In the genomic region with DNA sequence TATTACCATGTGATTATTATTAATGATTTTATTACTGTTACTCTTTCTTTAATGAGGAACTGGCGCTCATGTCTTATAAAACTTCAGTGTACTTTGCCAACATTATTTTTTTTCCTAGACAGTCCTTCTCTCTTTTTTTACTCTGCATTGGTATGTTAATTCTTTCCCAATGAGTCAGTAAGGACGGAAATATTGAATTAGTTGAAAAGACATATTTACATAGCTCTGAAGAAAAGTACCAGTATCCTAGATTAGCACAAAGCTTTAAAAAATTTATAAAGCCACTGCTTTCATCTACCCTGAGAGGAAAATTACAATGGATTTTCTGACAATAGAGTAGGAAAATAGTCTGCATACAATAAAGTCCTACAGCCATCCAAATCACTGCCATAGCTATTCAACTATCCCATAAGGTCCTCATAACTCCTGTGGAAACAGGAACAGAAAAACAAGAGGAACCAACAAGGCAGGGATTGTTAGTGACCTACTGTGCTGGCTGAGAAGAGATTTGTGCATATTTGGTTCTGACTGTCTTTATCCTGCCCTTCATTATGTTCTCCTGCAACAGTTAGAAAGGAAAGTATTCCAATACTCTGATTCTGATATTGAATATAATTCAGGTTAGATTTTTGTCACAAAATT, we compare ENCODE assay signal across 17 cellular contexts.
DNase-seq lines count a peak whose midpoint lies in the region; ATAC-seq, FAIRE-seq and TF ChIP-seq lines count a peak whose summit lies in the region.
"Had no signal": no experiment of that assay in that cellular context is flagged by ENCODE, and none has a peak within 500 bp of the region (broad histone marks: within the 10 kb centered on the region; RNA-seq: fewer than 3 reads in every experiment).

No MANE protein-coding gene starts in this region.

- H3K9me3 ChIP-seq in RWPE2 (ENCODE audit: severe bottlenecking) = peaks cover 8% of the 10 kb centered on the region
- no peaks in the 10 kb centered on the region for H3K9me3 ChIP-seq in pancreas
- peaks cover 0 to 5% (median 0%) of the 10 kb centered on the region in 4 donors for H3K9me3 ChIP-seq in sigmoid colon
- H3K9me3 ChIP-seq: gastroesophageal sphincter had no signal

- H3K27me3 ChIP-seq in RWPE2 (ENCODE audit: insufficient read depth, poor library complexity, severe bottlenecking) (no peaks in the 10 kb centered on the region), pancreas (no peaks in the 10 kb centered on the region), sigmoid colon (no peaks in the 10 kb centered on the region)
- H3K27me3 ChIP-seq: gastroesophageal sphincter had no signal

- WGBS in pancreas, 2 donors = 41 to 48% methylated on average over 2 of the region's 2 CpGs
- 62 to 71% methylated on average over 2 of the region's 2 CpGs for WGBS in sigmoid colon, 2 donors

- TF ChIP-seq CTCF in RWPE2 (IDR thresholded peaks at IDR 0.05; ENCODE audit: poor library complexity, severe bottlenecking) (no peak), pancreas (IDR thresholded peaks at IDR 0.05) (no peak), sigmoid colon (IDR thresholded peaks at IDR 0.05) (no peak)

- no peak for TF ChIP-seq POLR2A in sigmoid colon (IDR thresholded peaks at IDR 0.05)

- FAIRE-seq in pancreas (lab: Jason Lieb, UNC) = no peak
- FAIRE-seq: islet of Langerhans, urothelium cell line had no signal

- H3K4me3 ChIP-seq in RWPE2 (ENCODE audit: severe bottlenecking) = no peak overlapping the region
- no peak overlapping the region for H3K4me3 ChIP-seq in pancreas
- H3K4me3 ChIP-seq in sigmoid colon = no peak overlapping the region
- H3K4me3 ChIP-seq: coronary artery, gastroesophageal sphincter had no signal

- peak; percentile 84 for DNase-seq in EH (ENCODE audit: low read depth)
- no peak for DNase-seq in RWPE2 (ENCODE audit: low spot score)
- DNase-seq in fibroblast of gingiva (ENCODE audit: low read depth) = peak; percentile 62
- no peak for DNase-seq in pancreas
- DNase-seq in sigmoid colon = no peak
- DNase-seq in amygdala (lab: John Stamatoyannopoulos, UW) = no peak
- DNase-seq: CD8-positive, alpha-beta T cell; NCI-H2171 treated with DMSO at 0.1 percent for 48 hours; stimulated activated CD4-positive, alpha-beta T cell treated with anti-CD3 and anti-CD28 coated beads, Interleukin-4, amount 100 ng/mL, for 1 hour had no signal

- intact Hi-C loops in pancreas (cut with DNase I) = no loop called here
- intact Hi-C loops in sigmoid colon (cut with DNase I) = no loop called here

- H3K36me3 ChIP-seq in RWPE2 (ENCODE audit: low read depth) (no peaks in the 10 kb centered on the region), pancreas (no peaks in the 10 kb centered on the region), sigmoid colon (no peaks in the 10 kb centered on the region)
- H3K36me3 ChIP-seq: gastroesophageal sphincter had no signal

- TF ChIP-seq EP300 in sigmoid colon (IDR thresholded peaks at IDR 0.05) = no peak

- H3K4me1 ChIP-seq in RWPE2 (ENCODE audit: insufficient read depth, poor library complexity, severe bottlenecking) = peaks cover 36% of the 10 kb centered on the region
- H3K4me1 ChIP-seq in pancreas = peaks cover 0 to 6% (median 0%) of the 10 kb centered on the region in 3 donors
- peaks cover 0 to 4% (median 4%) of the 10 kb centered on the region in 4 donors for H3K4me1 ChIP-seq in sigmoid colon
- H3K4me1 ChIP-seq: gastroesophageal sphincter had no signal

- H3K27ac ChIP-seq in RWPE2 (ENCODE audit: poor library complexity, severe bottlenecking) (peak overlapping the region; percentile 87), pancreas (no peak overlapping the region), sigmoid colon (no peak overlapping the region)
- H3K27ac ChIP-seq: gastroesophageal sphincter had no signal

- ATAC-seq in RWPE2 (ENCODE audit: low read depth) (peak; percentile 89), pancreas (peak in 3 of 4 donors; percentile 25 to 65 (median 40)), HG03460 (IDR thresholded peaks at IDR 0.05; ENCODE audit: unreplicated experiment) (no peak), HG02571 (IDR thresholded peaks at IDR 0.05; ENCODE audit: unreplicated experiment) (no peak)
- ATAC-seq: activated naive CD4-positive, alpha-beta T cell treated with anti-CD3 and anti-CD28 coated beads, Interleukin-2, amount 50 U/mL, for 72 hours; CD8-positive, alpha-beta T cell; gastroesophageal sphincter; WTC11 had no signal

Comparison
In these comparisons a context has a peak if more than half of its experiments do, and no peak if none do; other contexts are left out.
1. DNase-seq: peak in EH (single experiment) and fibroblast of gingiva (single experiment); none in RWPE2 (single experiment), pancreas (0 of 6), sigmoid colon (single experiment) and amygdala (0 of 56).
2. ATAC-seq: peak in RWPE2 (single experiment) and pancreas (3 of 4); none in HG03460 (single experiment) and HG02571 (single experiment).